9 cellular contexts compared by ENCODE assay signal in the genomic region with DNA sequence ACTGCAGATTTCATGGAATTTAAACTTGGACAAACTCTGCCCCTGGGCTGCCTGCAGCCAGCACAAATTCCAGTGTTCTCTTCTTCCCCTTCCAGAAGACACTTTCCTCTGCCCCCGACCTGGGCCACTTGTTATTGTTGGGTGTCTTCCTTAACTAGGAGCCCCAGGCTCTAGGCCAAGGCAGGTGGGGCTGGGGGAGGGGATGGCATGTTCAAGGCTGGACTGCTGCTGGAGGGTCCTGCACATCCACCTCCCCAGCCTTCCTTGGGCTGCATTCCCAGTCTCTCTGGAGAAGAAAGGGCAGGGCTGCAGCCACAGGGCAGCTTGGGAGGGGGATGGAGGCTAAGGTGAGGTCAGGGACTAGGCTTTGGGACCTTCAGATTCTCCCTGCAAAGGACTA. TPM values are rescaled to one million over a fixed set of nuclear protein-coding genes. Genes with fewer than 3 reads are reported as not detected.
"Had no signal": no experiment of that assay in that cellular context is flagged by ENCODE, and none has a peak within 500 bp of the region (broad histone marks: within the 10 kb centered on the region; RNA-seq: fewer than 3 reads in every experiment).

No MANE protein-coding gene starts in this region.

- H3K27ac ChIP-seq: HL-60, KMS-11 had no signal

- DNase-seq: KBM-7, KG1 had no signal

- ATAC-seq: HepG2, K562 had no signal

- H3K9ac ChIP-seq: KMS-11 had no signal

- H3K4me2 ChIP-seq: KMS-11 had no signal

- H3K4me3 ChIP-seq: K562 had no signal

RNA-seq across cellular contexts. Expression of gene SLC22A6, which starts 11.5 kb away (rescaled TPM):
- total RNA-seq: HepG2, HT-29, HT1080, K562 had no signal
- polyA plus RNA-seq: HepG2, IgD-negative memory B cell, K562 had no signal

RNA-seq across cellular contexts. Expression of gene SLC22A8, which starts 19.4 kb away (rescaled TPM):
- total RNA-seq: HT-29, HT1080, K562 had no signal
- polyA plus RNA-seq: IgD-negative memory B cell, K562 had no signal
